Comparison of ENCODE assay signal across 8 cellular contexts in genomic region chr9:77291714-77292113, GRCh38.
DNase-seq lines count a peak whose midpoint lies in the region; ATAC-seq and TF ChIP-seq lines count a peak whose summit lies in the region.

No MANE protein-coding gene starts in this region.

- POLR2A ChIA-PET in MCF 10A (lab: Yijun Ruan, JAX): interaction anchor here (0.7 to 4.0 kb wide), 5 partner anchors 11 to 741 kb away, joined by 3 to 19 read pairs (median 4); no protein-coding TSS in a partner anchor
- POLR2A ChIA-PET in OCI-LY7 (lab: Charles Lee): interaction anchor here (0.6 kb wide), 1 partner anchor 842 kb away, joined by 6 read pairs; no protein-coding TSS in a partner anchor

- no peaks in the 10 kb centered on the region for H4K20me1 ChIP-seq in OCI-LY7 (ENCODE audit: insufficient read depth, low read length)

- H3K9me3 ChIP-seq in breast epithelium (peaks cover 5 to 13% of the 10 kb centered on the region in 2 donors), OCI-LY7 (ENCODE audit: low read length) (no peaks in the 10 kb centered on the region), upper lobe of right lung (peaks cover 6% of the 10 kb centered on the region)

- intact Hi-C loops in MCF 10A (cut with micrococcal nuclease): loop anchor here (2.0 to 5.0 kb wide), 4 partner anchors 114 to 459 kb away; partner anchors contain the start of gene VPS13A
- intact Hi-C loops in breast epithelium (cut with DNase I; ENCODE audit: low total_unique reads): loop anchor here (5.0 kb wide), 1 partner anchor 986 kb away; no protein-coding TSS in a partner anchor
- intact Hi-C loops in OCI-LY7 (cut with micrococcal nuclease; ENCODE audit: unreplicated experiment): no loop called here
- intact Hi-C loops in upper lobe of right lung (cut with DNase I): no loop called here

- no peak overlapping the region for H2AFZ ChIP-seq in OCI-LY7 (ENCODE audit: low read length)

- no peaks in the 10 kb centered on the region for H3K79me2 ChIP-seq in OCI-LY7 (ENCODE audit: insufficient read depth, low read depth, low read length)

- peak overlapping the region; percentile 2 for H3K27ac Mint-ChIP-seq in MCF 10A (ENCODE audit: low read depth, unreplicated experiment)

- H3K4me3 ChIP-seq in breast epithelium (no peak overlapping the region), OCI-LY7 (ENCODE audit: low read depth, low read length, poor library complexity, severe bottlenecking) (no peak overlapping the region), fibroblast of mammary gland (ENCODE audit: control insufficient read depth, low read depth, low read length) (no peak overlapping the region), upper lobe of right lung (no peak overlapping the region)

- no peaks in the 10 kb centered on the region for H3K9me2 ChIP-seq in OCI-LY7 (ENCODE audit: insufficient read depth, low read length)

- CTCF ChIA-PET in MCF 10A (lab: Yijun Ruan, JAX): interaction anchor here (0.6 to 3.0 kb wide), 32 partner anchors 8 to 830 kb away, joined by 3 to 41 read pairs (median 4); no protein-coding TSS in a partner anchor
- CTCF ChIA-PET in OCI-LY7 (lab: Charles Lee; ENCODE audit: unreplicated experiment): no interaction called here

- H3K27me3 ChIP-seq in breast epithelium (no peaks in the 10 kb centered on the region), upper lobe of right lung (no peaks in the 10 kb centered on the region)

- no peak overlapping the region for H3K4me3 Mint-ChIP-seq in MCF 10A (ENCODE audit: unreplicated experiment)

- BruUV-seq in MCF 10A (replicated peaks; lab: Mats Ljungman, UMichigan): no TSS peak
- no TSS peak for BruUV-seq in OCI-LY7 (replicated peaks; lab: Mats Ljungman, UMichigan)

- peaks cover 13% of the 10 kb centered on the region for H3K36me3 Mint-ChIP-seq in MCF 10A (ENCODE audit: insufficient read depth, unreplicated experiment)

- TF ChIP-seq CTCF in MCF 10A (IDR thresholded peaks at IDR 0.05; ENCODE audit: unreplicated experiment) (peak; percentile 53), breast epithelium (IDR thresholded peaks at IDR 0.05) (no peak), OCI-LY7 (conservative IDR thresholded peaks at IDR 0.05; ENCODE audit: low read length) (peak; percentile 43), fibroblast of mammary gland (conservative IDR thresholded peaks at IDR 0.05; ENCODE audit: control insufficient read depth, insufficient read depth, low read depth, low read length) (peak; percentile 63), upper lobe of right lung (IDR thresholded peaks at IDR 0.05) (peak; percentile 32)

- H3K27ac ChIP-seq in breast epithelium (no peak overlapping the region), OCI-LY7 (ENCODE audit: low read depth, low read length, poor library complexity, severe bottlenecking) (no peak overlapping the region), upper lobe of right lung (no peak overlapping the region)

- DNase-seq in MCF 10A (ENCODE audit: unreplicated experiment) (peak; percentile 65), breast epithelium (ENCODE audit: low spot score in 2 of 2) (no peak), OCI-LY7 (ENCODE audit: low spot score) (peak; percentile 2), fibroblast of mammary gland (ENCODE audit: low read depth) (peak; percentile 42), upper lobe of right lung (no peak)

- H3K27me3 Mint-ChIP-seq in MCF 10A (ENCODE audit: insufficient read depth, unreplicated experiment): no peaks in the 10 kb centered on the region

- TF ChIP-seq POLR2A in breast epithelium (IDR thresholded peaks at IDR 0.05): no peak

- no peaks in the 10 kb centered on the region for H3K4me1 ChIP-seq in breast epithelium
- H3K4me1 ChIP-seq in OCI-LY7 (ENCODE audit: insufficient read depth, low read length, poor library complexity, severe bottlenecking): no peaks in the 10 kb centered on the region
- no peaks in the 10 kb centered on the region for H3K4me1 ChIP-seq in upper lobe of right lung

- peaks cover 19% of the 10 kb centered on the region for H3K4me1 Mint-ChIP-seq in MCF 10A (ENCODE audit: insufficient read depth, unreplicated experiment)

- ATAC-seq in upper lobe of right lung (peak; percentile 34), HG03442 (IDR thresholded peaks at IDR 0.05; ENCODE audit: unreplicated experiment) (no peak), HG02623 (IDR thresholded peaks at IDR 0.05; ENCODE audit: unreplicated experiment) (no peak), HG03095 (IDR thresholded peaks at IDR 0.05; ENCODE audit: unreplicated experiment) (no peak)

- H3K36me3 ChIP-seq in breast epithelium: no peaks in the 10 kb centered on the region
- peaks cover 17% of the 10 kb centered on the region; the same call in 1 of the 2 replicates for H3K36me3 ChIP-seq in OCI-LY7 (ENCODE audit: insufficient read depth, low read length)
- no peaks in the 10 kb centered on the region for H3K36me3 ChIP-seq in upper lobe of right lung

- no peak overlapping the region for H3K4me2 ChIP-seq in OCI-LY7 (ENCODE audit: low read length)

- peaks cover 13% of the 10 kb centered on the region for H3K9me3 Mint-ChIP-seq in MCF 10A (ENCODE audit: unreplicated experiment)

Comparison
In these comparisons a context has a peak if more than half of its experiments do, and no peak if none do; other contexts are left out.
1. DNase-seq: peak in MCF 10A (single experiment), OCI-LY7 (single experiment) and fibroblast of mammary gland (single experiment); none in breast epithelium (0 of 2) and upper lobe of right lung (single experiment).
2. CTCF ChIP-seq: peak in MCF 10A (single experiment), OCI-LY7 (single experiment), fibroblast of mammary gland (single experiment) and upper lobe of right lung (single experiment); none in breast epithelium (0 of 3).
3. intact Hi-C loops: an anchor here in MCF 10A (2.0 to 5.0 kb wide) and breast epithelium (5.0 kb wide); none called in OCI-LY7 and upper lobe of right lung.